In genomic region chr2:134290363-134290762, GRCh38 we compare ENCODE assay signal across 9 cellular contexts. TPM values are rescaled to one million over a fixed set of nuclear protein-coding genes. Genes with fewer than 3 reads are reported as not detected.
DNase-seq lines count a peak whose midpoint lies in the region; ATAC-seq and TF ChIP-seq lines count a peak whose summit lies in the region.
"Had no signal": no experiment of that assay in that cellular context is flagged by ENCODE, and none has a peak within 500 bp of the region (broad histone marks: within the 10 kb centered on the region; RNA-seq: fewer than 3 reads in every experiment).

No MANE protein-coding gene starts in this region.

- TF ChIP-seq EP300 in neural cell (conservative IDR thresholded peaks at IDR 0.05; ENCODE audit: poor library complexity, severe bottlenecking), result no peak

- TF ChIP-seq CTCF in neural cell (IDR thresholded peaks at IDR 0.05; ENCODE audit: poor library complexity, severe bottlenecking), result no peak

- DNase-seq in NOMO-1 treated with DMSO at 0.1 percent for 48 hours (lab: John Stamatoyannopoulos, UW; ENCODE audit: unreplicated experiment) (peak; percentile 22), NOMO-1 treated with dmso at 0.1 percent for 144 hours (lab: John Stamatoyannopoulos, UW; ENCODE audit: unreplicated experiment) (no peak), Karpas-422 (peak; percentile 72), superior temporal gyrus (ENCODE audit: extremely low spot score) (no peak), mesenteric fat pad (ENCODE audit: low spot score) (no peak), dermis blood vessel endothelial cell (no peak)

- H3K9ac ChIP-seq in Karpas-422 (ENCODE audit: low read length) (peak overlapping the region; percentile 35), neural cell (ENCODE audit: low read length) (no peak overlapping the region)

- H3K79me2 ChIP-seq in Karpas-422 (ENCODE audit: low read length) (no peaks in the 10 kb centered on the region), neural cell (replicated peaks; ENCODE audit: insufficient read depth, low read length) (no peaks in the 10 kb centered on the region)

- peak; percentile 42 for ATAC-seq in GM21786 (IDR thresholded peaks at IDR 0.05; ENCODE audit: unreplicated experiment)

- H2AFZ ChIP-seq in Karpas-422 (ENCODE audit: low read length) (peak overlapping the region; percentile 22), neural cell (ENCODE audit: low read depth, low read length) (no peak overlapping the region)

- H3F3A ChIP-seq in neural cell (ENCODE audit: insufficient read depth, low read length, poor library complexity, severe bottlenecking), result no peaks in the 10 kb centered on the region

- no peak for TF ChIP-seq RAD21 in neural cell (conservative IDR thresholded peaks at IDR 0.05)

- H3K9me3 ChIP-seq in Karpas-422 (ENCODE audit: low read length) (no peaks in the 10 kb centered on the region), neural cell (ENCODE audit: low read length) (no peaks in the 10 kb centered on the region)
- H3K9me3 ChIP-seq: SJSA1 had no signal

- peak overlapping the region; percentile 84 for H3K27ac ChIP-seq in Karpas-422 (ENCODE audit: low read length)
- peak overlapping the region; percentile 31 for H3K27ac ChIP-seq in neural cell (ENCODE audit: low read length)
- H3K27ac ChIP-seq: SJSA1 had no signal

- H3K36me3 ChIP-seq in Karpas-422 (ENCODE audit: insufficient read depth, low read length), result no peaks in the 10 kb centered on the region
- H3K36me3 ChIP-seq in neural cell (ENCODE audit: insufficient read depth, low read length), result no peaks in the 10 kb centered on the region
- H3K36me3 ChIP-seq: SJSA1 had no signal

- 0 out of 2 replicates have a peak overlapping the region, but pooled peaks have one; percentile 2 for H3K4me3 ChIP-seq in Karpas-422 (ENCODE audit: low read length)
- H3K4me3 ChIP-seq in neural cell (ENCODE audit: low read length), result no peak overlapping the region
- H3K4me3 ChIP-seq: SJSA1 had no signal

- H3K4me2 ChIP-seq in Karpas-422 (ENCODE audit: low read depth, low read length, poor library complexity, severe bottlenecking) (peak overlapping the region; percentile 48), neural cell (ENCODE audit: low read length) (no peak overlapping the region)

- H3K27me3 ChIP-seq in Karpas-422 (ENCODE audit: low read length) (no peaks in the 10 kb centered on the region), neural cell (ENCODE audit: insufficient read depth, low read depth, low read length) (no peaks in the 10 kb centered on the region)
- H3K27me3 ChIP-seq: SJSA1 had no signal

- no peaks in the 10 kb centered on the region for H3K9me2 ChIP-seq in Karpas-422 (replicated peaks; ENCODE audit: insufficient read depth, low read length)
- no peaks in the 10 kb centered on the region for H3K9me2 ChIP-seq in neural cell (ENCODE audit: insufficient read depth, low read length)

- peaks cover 72% of the 10 kb centered on the region for H3K4me1 ChIP-seq in Karpas-422 (ENCODE audit: low read length)
- H3K4me1 ChIP-seq: SJSA1 had no signal

- no peaks in the 10 kb centered on the region for H4K20me1 ChIP-seq in Karpas-422 (ENCODE audit: insufficient read depth, low read depth, low read length)
- no peaks in the 10 kb centered on the region for H4K20me1 ChIP-seq in neural cell (ENCODE audit: insufficient read depth)

TF ChIP-seq in neural cell, 6 proteins besides CTCF, POLR2A, EP300 and RAD21:
- TF ChIP-seq EZH2 (IDR thresholded peaks at IDR 0.05; ENCODE audit: borderline replicate concordance, insufficient read depth, low read length, poor library complexity, severe bottlenecking) (no peak), POLR2AphosphoS5 (IDR thresholded peaks at IDR 0.05) (peak; percentile 40)

RNA-seq across cellular contexts. Expression of gene MGAT5, which starts 36.5 kb away (rescaled TPM):
- 22.2 and 22.7 TPM in 2 replicates for total RNA-seq in Karpas-422 (2014; rRNA removed; shearing (Covaris generic); ENCODE audit: low replicate concordance)
- polyA plus RNA-seq in neural cell, result 40.9 and 42.1 TPM in 2 replicates
- polyA minus RNA-seq in neural cell, result 124 and 128 TPM in 2 replicates
- total RNA-seq in mesenteric fat pad (37.5 TPM), dermis blood vessel endothelial cell (133 and 168 TPM in 2 replicates)

Comparison
In these comparisons a context has a peak if more than half of its experiments do, and no peak if none do; other contexts are left out.
1. DNase-seq: peak in NOMO-1 treated with DMSO at 0.1 percent for 48 hours (single experiment) and Karpas-422 (single experiment); none in NOMO-1 treated with dmso at 0.1 percent for 144 hours (single experiment), superior temporal gyrus (single experiment), mesenteric fat pad (single experiment) and dermis blood vessel endothelial cell (single experiment).